ENCODE assay signal across 8 cellular contexts in the genomic region with DNA sequence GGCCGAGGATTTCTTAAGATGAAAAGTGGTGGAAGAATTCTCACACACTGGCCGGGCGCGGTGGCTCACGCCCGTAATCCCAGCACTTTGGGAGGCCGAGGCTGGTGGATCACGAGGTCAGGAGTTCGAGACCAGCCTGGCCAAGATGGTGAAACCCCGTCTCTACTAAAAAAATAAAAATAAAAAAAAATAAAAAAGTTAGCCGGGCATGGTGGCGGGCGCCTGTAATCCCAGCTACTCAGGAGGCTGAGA. TPM values are rescaled to one million over a fixed set of nuclear protein-coding genes. Genes with fewer than 3 reads are reported as not detected.
DNase-seq lines count a peak whose midpoint lies in the region; ATAC-seq and TF ChIP-seq lines count a peak whose summit lies in the region.
"Not testable (repeated sequence)": the region's sequence is repeated elsewhere in the genome, so short reads cannot be mapped to it uniquely, and the experiment has no call there.

No MANE protein-coding gene starts in this region.

- TF ChIP-seq CTCF in WTC11 (IDR thresholded peaks at IDR 0.05); ascending aorta (IDR thresholded peaks at IDR 0.05); esophagus squamous epithelium (IDR thresholded peaks at IDR 0.05); parathyroid adenoma (IDR thresholded peaks at IDR 0.05); suprapubic skin (IDR thresholded peaks at IDR 0.05): not testable (repeated sequence)

- H3K9ac ChIP-seq in Karpas-422 (ENCODE audit: low read length); parathyroid adenoma: not testable (repeated sequence)

- not testable (repeated sequence) for H2AFZ ChIP-seq in Karpas-422 (ENCODE audit: low read length)
- H2AFZ ChIP-seq in parathyroid adenoma, result peak overlapping the region; percentile 92

- H3K4me3 ChIP-seq in CD4-positive, CD25-positive, alpha-beta regulatory T cell (ENCODE audit: low read depth, low read length); parathyroid adenoma (ENCODE audit: low read depth, low read length): not testable (repeated sequence)
- H3K4me3 ChIP-seq in Karpas-422 (ENCODE audit: low read length) (peak overlapping the region; percentile 60; the same call in 1 of the 2 replicates), ascending aorta (peak overlapping the region; percentile 79 to 81), esophagus squamous epithelium (peak overlapping the region; percentile 86 to 100 (median 92)), suprapubic skin (peak overlapping the region; percentile 99)

- H4K20me1 ChIP-seq in Karpas-422 (ENCODE audit: insufficient read depth, low read depth, low read length), result not testable (repeated sequence)

- peaks cover 11% of the 10 kb centered on the region for H3K27me3 Mint-ChIP-seq in CD4-positive, CD25-positive, alpha-beta regulatory T cell
- not testable (repeated sequence) for H3K27me3 Mint-ChIP-seq in WTC11 (ENCODE audit: low read depth); memory B cell

- DNase-seq in CD4-positive, CD25-positive, alpha-beta regulatory T cell; Karpas-422; WTC11 (ENCODE audit: low spot score); esophagus squamous epithelium (lab: John Stamatoyannopoulos, UW); memory B cell (ENCODE audit: low spot score in 2 of 2); suprapubic skin (ENCODE audit: low spot score in 2 of 2): not testable (repeated sequence)
- peak in 1 of 2 donors; percentile 61 for DNase-seq in ascending aorta (ENCODE audit: low spot score in 2 of 2)

- WGBS in esophagus squamous epithelium, 2 donors, result 81 to 85% methylated on average over 12 to 13 of the region's 13 CpGs
- 89% methylated on average over 13 of the region's 13 CpGs for WGBS in suprapubic skin

- H3K27ac Mint-ChIP-seq in CD4-positive, CD25-positive, alpha-beta regulatory T cell, result peak overlapping the region; percentile 94 to 98 (median 96)
- H3K27ac Mint-ChIP-seq in WTC11, result peak overlapping the region; percentile 97
- H3K27ac Mint-ChIP-seq in memory B cell, result peak overlapping the region; percentile 82

- peaks cover 15% of the 10 kb centered on the region for H3K4me1 ChIP-seq in CD4-positive, CD25-positive, alpha-beta regulatory T cell (ENCODE audit: control insufficient read depth, insufficient read depth, low read length, poor library complexity, severe bottlenecking)
- H3K4me1 ChIP-seq in Karpas-422 (ENCODE audit: low read length) (peaks cover 18% of the 10 kb centered on the region), ascending aorta (peaks cover 0 to 17% of the 10 kb centered on the region in 2 donors), esophagus squamous epithelium (peaks cover 5 to 42% (median 18%) of the 10 kb centered on the region in 3 donors), suprapubic skin (peaks cover 31% of the 10 kb centered on the region)
- not testable (repeated sequence) for H3K4me1 ChIP-seq in parathyroid adenoma

- CTCF ChIA-PET in WTC11 (lab: Charles Lee), result interaction anchor here (1.9 to 2.4 kb wide), 3 partner anchors 22 to 461 kb away, joined by 4 to 19 read pairs (median 15); no protein-coding TSS in a partner anchor

- ATAC-seq in CD4-positive, CD25-positive, alpha-beta regulatory T cell (ENCODE audit: low read depth in 2 of 2); WTC11; memory B cell (ENCODE audit: low read depth): not testable (repeated sequence)

- TF ChIP-seq POLR2A in esophagus squamous epithelium (IDR thresholded peaks at IDR 0.05); suprapubic skin (IDR thresholded peaks at IDR 0.05): not testable (repeated sequence)

- intact Hi-C loops in ascending aorta (cut with DNase I), result loop anchor here (10.0 kb wide), 1 partner anchor 629 kb away; the partner anchor contains the start of gene SYNM
- intact Hi-C loops in esophagus squamous epithelium (cut with DNase I), result not testable (repeated sequence)

- H3K4me2 ChIP-seq in Karpas-422 (ENCODE audit: low read depth, low read length, poor library complexity, severe bottlenecking), result not testable (repeated sequence)
- peak overlapping the region; percentile 79 for H3K4me2 ChIP-seq in parathyroid adenoma (ENCODE audit: low read length)

- H3K27me3 ChIP-seq in CD4-positive, CD25-positive, alpha-beta regulatory T cell (ENCODE audit: control insufficient read depth, insufficient read depth, low read length); Karpas-422 (ENCODE audit: low read length); ascending aorta; esophagus squamous epithelium; parathyroid adenoma (ENCODE audit: control insufficient read depth, insufficient read depth, low read length); suprapubic skin: not testable (repeated sequence)

- H3K36me3 Mint-ChIP-seq in CD4-positive, CD25-positive, alpha-beta regulatory T cell; WTC11; memory B cell: not testable (repeated sequence)

- peak overlapping the region; percentile 83 for H3K27ac ChIP-seq in CD4-positive, CD25-positive, alpha-beta regulatory T cell (ENCODE audit: insufficient read depth, low read length, poor library complexity, severe bottlenecking)
- H3K27ac ChIP-seq in Karpas-422 (ENCODE audit: low read length); parathyroid adenoma: not testable (repeated sequence)
- peak overlapping the region; percentile 75 to 83 for H3K27ac ChIP-seq in ascending aorta
- H3K27ac ChIP-seq in esophagus squamous epithelium, result peak overlapping the region; percentile 85 to 100 (median 96)
- peak overlapping the region; percentile 97 for H3K27ac ChIP-seq in suprapubic skin

- not testable (repeated sequence) for TF ChIP-seq EP300 in suprapubic skin (IDR thresholded peaks at IDR 0.05)

- peaks cover 12 to 21% (median 16%) of the 10 kb centered on the region in 4 donors for H3K4me1 Mint-ChIP-seq in CD4-positive, CD25-positive, alpha-beta regulatory T cell
- H3K4me1 Mint-ChIP-seq in WTC11, result peaks cover 31% of the 10 kb centered on the region
- not testable (repeated sequence) for H3K4me1 Mint-ChIP-seq in memory B cell

- not testable (repeated sequence) for H3K9me3 Mint-ChIP-seq in CD4-positive, CD25-positive, alpha-beta regulatory T cell; WTC11; memory B cell

- not testable (repeated sequence) for H3K79me2 ChIP-seq in Karpas-422 (ENCODE audit: low read length); parathyroid adenoma

- peak overlapping the region; percentile 80 to 96 (median 88) for H3K4me3 Mint-ChIP-seq in CD4-positive, CD25-positive, alpha-beta regulatory T cell
- H3K4me3 Mint-ChIP-seq in WTC11 (peak overlapping the region; percentile 84), memory B cell (peak overlapping the region; percentile 83)

- H3K9me3 ChIP-seq in CD4-positive, CD25-positive, alpha-beta regulatory T cell (ENCODE audit: control insufficient read depth in 2 of 2, low read length in 2 of 2); Karpas-422 (ENCODE audit: low read length); ascending aorta; esophagus squamous epithelium; parathyroid adenoma (ENCODE audit: control insufficient read depth, low read length); suprapubic skin: not testable (repeated sequence)

- POLR2A ChIA-PET in WTC11 (lab: Charles Lee), result interaction anchor here (0.8 to 1.2 kb wide), 3 partner anchors 18 to 335 kb away, joined by 3 read pairs; no protein-coding TSS in a partner anchor

- not testable (repeated sequence) for H3K36me3 ChIP-seq in CD4-positive, CD25-positive, alpha-beta regulatory T cell (ENCODE audit: control insufficient read depth, insufficient read depth, low read length); Karpas-422 (ENCODE audit: insufficient read depth, low read length); ascending aorta; esophagus squamous epithelium; parathyroid adenoma (ENCODE audit: control insufficient read depth, insufficient read depth, low read length); suprapubic skin

- not testable (repeated sequence) for H3K9me2 ChIP-seq in Karpas-422 (replicated peaks; ENCODE audit: insufficient read depth, low read length)

RNA-seq across cellular contexts. Expression of gene LYSMD4, which starts 0.7 kb away (rescaled TPM):
- 14.6 TPM for total RNA-seq in CD4-positive, CD25-positive, alpha-beta regulatory T cell
- polyA plus RNA-seq in CD4-positive, CD25-positive, alpha-beta regulatory T cell, result 1 to 10 TPM; 4.9 to 8.1 (median 5.8) TPM
- total RNA-seq in Karpas-422 (2014; rRNA removed; shearing (Covaris generic); ENCODE audit: low replicate concordance), result 6.3 and 10.1 TPM in 2 replicates
- 14.1 to 15.3 TPM (median 14.9 TPM) in 3 replicates for total RNA-seq in WTC11 (2021)
- total RNA-seq in ascending aorta, result not detected
- 10 to 100 TPM in 3 of 4 donors, 1 to 10 TPM in 1; 9.3 to 18.1 (median 14.1) TPM for total RNA-seq in esophagus squamous epithelium
- total RNA-seq in suprapubic skin, result 10 to 100 TPM; 19.7 to 52.8 (median 35.0) TPM
